ENCODE assay signal across 18 cellular contexts in genomic region chr1:69404486-69404885, GRCh38.
"Had no signal": no experiment of that assay in that cellular context is flagged by ENCODE, and none has a peak within 500 bp of the region (broad histone marks: within the 10 kb centered on the region; RNA-seq: fewer than 3 reads in every experiment).

No MANE protein-coding gene starts in this region.

- DNase-seq: KBM-7, MV-4-11, NCI-H1048, NCI-H1105, NCI-H1417, NCI-H1436 treated with DMSO at 0.1 percent for 48 hours, NCI-H1694, NCI-H187 treated with DMSO at 0.1 percent for 48 hours, NCI-H2029 treated with DMSO at 0.1 percent for 48 hours, NCI-H2171 treated with DMSO at 0.1 percent for 48 hours, NCI-H524, NCI-H526 treated with DMSO at 0.1 percent for 48 hours, NCI-H774, Right ventricle myocardium superior, RPMI8226, SK-N-SH, SW 1271 had no signal

- H3K9ac ChIP-seq: SK-N-SH had no signal

- H3K4me2 ChIP-seq: SK-N-SH had no signal

- H3K9me3 ChIP-seq: SK-N-SH had no signal

- FAIRE-seq: RCC 7860 had no signal
